8 cellular contexts compared by ENCODE assay signal in genomic region chr2:37323176-37323575, GRCh38. TPM values are rescaled to one million over a fixed set of nuclear protein-coding genes. Genes with fewer than 3 reads are reported as not detected.
DNase-seq lines count a peak whose midpoint lies in the region; ATAC-seq and TF ChIP-seq lines count a peak whose summit lies in the region.

No MANE protein-coding gene starts in this region.

- in situ Hi-C loops in brain microvascular endothelial cell (cut with HindIII; ENCODE audit: low pct_ligation_motif_present, low sequenced_read_pairs), result no loop called here

- H3K4me3 ChIP-seq in ACC112 (ENCODE audit: low read depth, low read length), result peak overlapping the region; percentile 98
- peak overlapping the region; percentile 88 for H3K4me3 ChIP-seq in HUES64 (ENCODE audit: low read length)
- peak overlapping the region; percentile 79 for H3K4me3 ChIP-seq in brain microvascular endothelial cell (ENCODE audit: low read depth, low read length)
- H3K4me3 ChIP-seq in muscle layer of colon (ENCODE audit: low read depth in 1 of 2, low read length in 2 of 2), result peak overlapping the region; percentile 70 to 97

- H3K9ac ChIP-seq in HUES64 (ENCODE audit: low read depth, low read length) (peak overlapping the region; percentile 97), muscle layer of colon (ENCODE audit: low read length) (peak overlapping the region; percentile 94)

- H3K27ac ChIP-seq in ACC112 (ENCODE audit: low read depth, low read length) (peak overlapping the region; percentile 58), HUES64 (ENCODE audit: low read depth, low read length) (no peak overlapping the region), brain microvascular endothelial cell (no peak overlapping the region), muscle layer of colon (ENCODE audit: low read depth, low read length) (peak overlapping the region; percentile 72)

- peaks cover 60% of the 10 kb centered on the region for H3K79me2 ChIP-seq in ACC112 (ENCODE audit: control insufficient read depth, insufficient read depth, low read length, unreplicated experiment)

- peak overlapping the region; percentile 89 for H2AFZ ChIP-seq in ACC112 (ENCODE audit: low read length, unreplicated experiment)

- TF ChIP-seq CTCF in brain microvascular endothelial cell (IDR thresholded peaks at IDR 0.05; ENCODE audit: low read depth, low read length, missing control alignments), result no peak

- DNase-seq in brain microvascular endothelial cell (no peak), activated gamma-delta T cell treated with Interleukin-2 at 50 U/mL for 16 hours (no peak), NCI-H128 (lab: John Stamatoyannopoulos, UW; ENCODE audit: unreplicated experiment) (no peak), T-helper 9 cell (no peak)

- WGBS in HUES64, result 17% methylated on average over 7 of the region's 7 CpGs

- H3K4me1 ChIP-seq in ACC112 (ENCODE audit: control insufficient read depth, insufficient read depth, low read length, unreplicated experiment) (peaks cover 36% of the 10 kb centered on the region), HUES64 (ENCODE audit: insufficient read depth, low read length) (peaks cover 29% of the 10 kb centered on the region), muscle layer of colon (ENCODE audit: insufficient read depth, low read length) (peaks cover 46% of the 10 kb centered on the region)

- ATAC-seq in GM21717 (IDR thresholded peaks at IDR 0.05; ENCODE audit: unreplicated experiment), result no peak

- H3K9me3 ChIP-seq in HUES64 (ENCODE audit: insufficient read depth, low read depth, low read length) (no peaks in the 10 kb centered on the region), muscle layer of colon (ENCODE audit: low read length) (no peaks in the 10 kb centered on the region)

- 0 out of 2 replicates have a peak, but pooled peaks cover 1% of the 10 kb centered on the region for H3K36me3 ChIP-seq in ACC112 (ENCODE audit: insufficient read depth, low read length)
- peaks cover 17% of the 10 kb centered on the region for H3K36me3 ChIP-seq in HUES64 (ENCODE audit: insufficient read depth, low read length)
- H3K36me3 ChIP-seq in brain microvascular endothelial cell (replicated peaks), result no peaks in the 10 kb centered on the region
- no peaks in the 10 kb centered on the region for H3K36me3 ChIP-seq in muscle layer of colon (ENCODE audit: insufficient read depth, low read length)

- H3K27me3 ChIP-seq in ACC112 (ENCODE audit: insufficient read depth, low read length) (no peaks in the 10 kb centered on the region), HUES64 (ENCODE audit: insufficient read depth, low read length) (peaks cover 29% of the 10 kb centered on the region), brain microvascular endothelial cell (replicated peaks) (no peaks in the 10 kb centered on the region), muscle layer of colon (ENCODE audit: control insufficient read depth in 1 of 2, insufficient read depth in 2 of 2, low read length in 2 of 2) (no peaks in the 10 kb centered on the region)

RNA-seq across cellular contexts. Expression of gene PRKD3, which starts 1.5 kb away (rescaled TPM):
- polyA plus RNA-seq in HUES64 (2013, experiment 1 of 2), result 41.3 TPM
- polyA plus RNA-seq in HUES64 (2013, experiment 2 of 2), result 44.4 TPM

RNA-seq across cellular contexts. Expression of gene QPCT, which starts 21.3 kb away (rescaled TPM):
- 7.3 TPM for polyA plus RNA-seq in HUES64 (2013, experiment 1 of 2)
- polyA plus RNA-seq in HUES64 (2013, experiment 2 of 2), result 11.2 TPM

Comparison
In these comparisons a context has a peak if more than half of its experiments do, and no peak if none do; other contexts are left out.
1. H3K27ac ChIP-seq: peak in ACC112 (single experiment) and muscle layer of colon (single experiment); none in HUES64 (single experiment) and brain microvascular endothelial cell (single experiment).
2. Peak in every context shown above with its lines, with median percentiles within 50 percentile points of each other: H3K4me3 ChIP-seq.